Comparison of ENCODE assay signal across 8 cellular contexts in the genomic region with DNA sequence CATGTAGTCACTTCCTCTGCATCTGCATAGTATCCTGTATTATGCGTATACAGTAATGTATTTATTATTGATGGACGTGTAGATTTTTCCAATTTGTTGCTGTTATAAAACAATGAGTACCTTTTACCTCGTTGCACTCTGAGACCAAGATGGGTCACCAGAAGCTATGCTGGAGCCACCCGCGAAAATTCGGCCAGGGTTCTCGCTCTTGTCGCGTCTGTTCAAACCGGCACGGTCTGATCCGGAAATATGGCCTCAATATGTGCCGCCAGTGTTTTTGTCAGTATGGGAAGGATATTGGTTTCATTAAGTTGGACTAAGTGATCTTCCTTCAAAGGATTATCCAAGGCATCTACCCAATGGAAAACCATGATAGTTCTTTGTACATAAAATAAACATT. TPM values are rescaled to one million over a fixed set of nuclear protein-coding genes. Genes with fewer than 3 reads are reported as not detected.
A peak's percentile ranks its signal among the peaks of the same experiment; 100 is the strongest.
DNase-seq lines count a peak whose midpoint lies in the region; ATAC-seq and TF ChIP-seq lines count a peak whose summit lies in the region.

No MANE protein-coding gene starts in this region.

- 13% methylated on average over 13 of the region's 13 CpGs for WGBS in liver
- WGBS in upper lobe of left lung, 2 donors, result 9 to 21% methylated on average over 13 of the region's 13 CpGs

- H3K27ac ChIP-seq in cardiac muscle cell, result no peak overlapping the region
- H3K27ac ChIP-seq in liver (ENCODE audit: low read depth in 1 of 2, low read length in 2 of 2), result no peak overlapping the region
- peak overlapping the region in 1 of 4 donors; percentile 92 for H3K27ac ChIP-seq in upper lobe of left lung

- no peaks in the 10 kb centered on the region for H3K36me3 ChIP-seq in cardiac muscle cell
- peaks cover 0 to 2% (median 0%) of the 10 kb centered on the region in 4 donors for H3K36me3 ChIP-seq in liver (ENCODE audit: control insufficient read depth in 4 of 4, insufficient read depth in 3 of 4, low read depth in 1 of 4, low read length in 3 of 4)
- peaks cover 0 to 22% (median 3%) of the 10 kb centered on the region in 4 donors for H3K36me3 ChIP-seq in upper lobe of left lung

- H3K27me3 ChIP-seq in cardiac muscle cell (no peaks in the 10 kb centered on the region), liver (ENCODE audit: control insufficient read depth in 4 of 4, insufficient read depth in 4 of 4, low read length in 3 of 4) (no peaks in the 10 kb centered on the region), upper lobe of left lung (no peaks in the 10 kb centered on the region)

- H3K9me3 ChIP-seq in cardiac muscle cell (ENCODE audit: low read depth) (no peaks in the 10 kb centered on the region), liver (ENCODE audit: control insufficient read depth in 4 of 4, low read length in 3 of 4) (no peaks in the 10 kb centered on the region), upper lobe of left lung (no peaks in the 10 kb centered on the region)

- H3K4me1 Mint-ChIP-seq in activated naive CD8-positive, alpha-beta T cell (ENCODE audit: low read depth), result peaks cover 69% of the 10 kb centered on the region

- TF ChIP-seq CTCF in cardiac muscle cell (IDR thresholded peaks at IDR 0.05; ENCODE audit: low read depth, low read length), result no peak
- no peak for TF ChIP-seq CTCF in liver (IDR thresholded peaks at IDR 0.05; ENCODE audit: low read depth, low read length, missing input control)
- TF ChIP-seq CTCF in upper lobe of left lung (IDR thresholded peaks at IDR 0.05), result no peak

- H3K9me3 Mint-ChIP-seq in activated naive CD8-positive, alpha-beta T cell (ENCODE audit: low read depth), result no peaks in the 10 kb centered on the region

- no peak for TF ChIP-seq POLR2A in upper lobe of left lung (IDR thresholded peaks at IDR 0.05)

- no peak for TF ChIP-seq EP300 in upper lobe of left lung (IDR thresholded peaks at IDR 0.05)

- peak overlapping the region; percentile 91 for H3K4me3 ChIP-seq in cardiac muscle cell
- peak overlapping the region; percentile 75 to 85 (median 78) for H3K4me3 ChIP-seq in liver (ENCODE audit: low read depth in 1 of 3, low read length in 3 of 3)
- peak overlapping the region; percentile 46 to 81 (median 72) for H3K4me3 ChIP-seq in upper lobe of left lung

- no peak for TF ChIP-seq RAD21 in liver (IDR thresholded peaks at IDR 0.05)

- DNase-seq in cardiac muscle cell (ENCODE audit: low read depth in 1 of 2, low spot score in 1 of 2) (no peak), cardiac septum (ENCODE audit: low spot score) (no peak), upper lobe of left lung (no peak), NCI-H2029 treated with DMSO at 0.1 percent for 48 hours (lab: John Stamatoyannopoulos, UW) (no peak), NCI-H226 (no peak)

- H3K27ac Mint-ChIP-seq in activated naive CD8-positive, alpha-beta T cell, result peak overlapping the region; percentile 97

- H3K4me3 Mint-ChIP-seq in activated naive CD8-positive, alpha-beta T cell, result peak overlapping the region; percentile 94

- H3K4me1 ChIP-seq in cardiac muscle cell (ENCODE audit: low read depth) (peaks cover 8% of the 10 kb centered on the region), liver (ENCODE audit: control insufficient read depth in 4 of 4, insufficient read depth in 4 of 4, low read length in 3 of 4) (peaks cover 12 to 57% (median 42%) of the 10 kb centered on the region in 4 donors), upper lobe of left lung (peaks cover 34 to 55% (median 46%) of the 10 kb centered on the region in 4 donors)

- ATAC-seq in upper lobe of left lung (ENCODE audit: low FRiP score in 2 of 2), result no peak
- ATAC-seq in GM19328 (IDR thresholded peaks at IDR 0.05; ENCODE audit: unreplicated experiment), result no peak

- intact Hi-C loops in cardiac septum (cut with DNase I), result no loop called here

- H3K9ac ChIP-seq in liver (ENCODE audit: low read depth in 1 of 2, low read length in 2 of 2), result peak overlapping the region; percentile 81 to 90

- peaks cover 6% of the 10 kb centered on the region for H3K36me3 Mint-ChIP-seq in activated naive CD8-positive, alpha-beta T cell

- H3K27me3 Mint-ChIP-seq in activated naive CD8-positive, alpha-beta T cell, result no peaks in the 10 kb centered on the region

TF ChIP-seq in liver, 16 proteins besides CTCF, POLR2A, EP300 and RAD21:
- no peak for TF ChIP-seq EGR1 (IDR thresholded peaks at IDR 0.05; ENCODE audit: low read depth in 2 of 2)
- no peak for TF ChIP-seq HNF4G (IDR thresholded peaks at IDR 0.05)
- TF ChIP-seq FOXA2 (IDR thresholded peaks at IDR 0.05), result no peak
- TF ChIP-seq, protein P1, sequence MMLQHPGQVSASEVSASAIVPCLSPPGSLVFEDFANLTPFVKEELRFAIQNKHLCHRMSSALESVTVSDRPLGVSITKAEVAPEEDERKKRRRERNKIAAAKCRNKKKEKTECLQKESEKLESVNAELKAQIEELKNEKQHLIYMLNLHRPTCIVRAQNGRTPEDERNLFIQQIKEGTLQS (IDR thresholded peaks at IDR 0.05), result no peak
- TF ChIP-seq, protein P2, sequence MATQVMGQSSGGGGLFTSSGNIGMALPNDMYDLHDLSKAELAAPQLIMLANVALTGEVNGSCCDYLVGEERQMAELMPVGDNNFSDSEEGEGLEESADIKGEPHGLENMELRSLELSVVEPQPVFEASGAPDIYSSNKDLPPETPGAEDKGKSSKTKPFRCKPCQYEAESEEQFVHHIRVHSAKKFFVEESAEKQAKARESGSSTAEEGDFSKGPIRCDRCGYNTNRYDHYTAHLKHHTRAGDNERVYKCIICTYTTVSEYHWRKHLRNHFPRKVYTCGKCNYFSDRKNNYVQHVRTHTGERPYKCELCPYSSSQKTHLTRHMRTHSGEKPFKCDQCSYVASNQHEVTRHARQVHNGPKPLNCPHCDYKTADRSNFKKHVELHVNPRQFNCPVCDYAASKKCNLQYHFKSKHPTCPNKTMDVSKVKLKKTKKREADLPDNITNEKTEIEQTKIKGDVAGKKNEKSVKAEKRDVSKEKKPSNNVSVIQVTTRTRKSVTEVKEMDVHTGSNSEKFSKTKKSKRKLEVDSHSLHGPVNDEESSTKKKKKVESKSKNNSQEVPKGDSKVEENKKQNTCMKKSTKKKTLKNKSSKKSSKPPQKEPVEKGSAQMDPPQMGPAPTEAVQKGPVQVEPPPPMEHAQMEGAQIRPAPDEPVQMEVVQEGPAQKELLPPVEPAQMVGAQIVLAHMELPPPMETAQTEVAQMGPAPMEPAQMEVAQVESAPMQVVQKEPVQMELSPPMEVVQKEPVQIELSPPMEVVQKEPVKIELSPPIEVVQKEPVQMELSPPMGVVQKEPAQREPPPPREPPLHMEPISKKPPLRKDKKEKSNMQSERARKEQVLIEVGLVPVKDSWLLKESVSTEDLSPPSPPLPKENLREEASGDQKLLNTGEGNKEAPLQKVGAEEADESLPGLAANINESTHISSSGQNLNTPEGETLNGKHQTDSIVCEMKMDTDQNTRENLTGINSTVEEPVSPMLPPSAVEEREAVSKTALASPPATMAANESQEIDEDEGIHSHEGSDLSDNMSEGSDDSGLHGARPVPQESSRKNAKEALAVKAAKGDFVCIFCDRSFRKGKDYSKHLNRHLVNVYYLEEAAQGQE (IDR thresholded peaks at IDR 0.05), result no peak
- no peak for TF ChIP-seq TAF1 (conservative IDR thresholded peaks at IDR 0.05)
- no peak for TF ChIP-seq NR2F2 (IDR thresholded peaks at IDR 0.05)
- TF ChIP-seq, protein P3, sequence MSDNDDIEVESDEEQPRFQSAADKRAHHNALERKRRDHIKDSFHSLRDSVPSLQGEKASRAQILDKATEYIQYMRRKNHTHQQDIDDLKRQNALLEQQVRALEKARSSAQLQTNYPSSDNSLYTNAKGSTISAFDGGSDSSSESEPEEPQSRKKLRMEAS (IDR thresholded peaks at IDR 0.05), result no peak
- no peak for TF ChIP-seq FOXA1 (IDR thresholded peaks at IDR 0.05)
- TF ChIP-seq, protein P4, sequence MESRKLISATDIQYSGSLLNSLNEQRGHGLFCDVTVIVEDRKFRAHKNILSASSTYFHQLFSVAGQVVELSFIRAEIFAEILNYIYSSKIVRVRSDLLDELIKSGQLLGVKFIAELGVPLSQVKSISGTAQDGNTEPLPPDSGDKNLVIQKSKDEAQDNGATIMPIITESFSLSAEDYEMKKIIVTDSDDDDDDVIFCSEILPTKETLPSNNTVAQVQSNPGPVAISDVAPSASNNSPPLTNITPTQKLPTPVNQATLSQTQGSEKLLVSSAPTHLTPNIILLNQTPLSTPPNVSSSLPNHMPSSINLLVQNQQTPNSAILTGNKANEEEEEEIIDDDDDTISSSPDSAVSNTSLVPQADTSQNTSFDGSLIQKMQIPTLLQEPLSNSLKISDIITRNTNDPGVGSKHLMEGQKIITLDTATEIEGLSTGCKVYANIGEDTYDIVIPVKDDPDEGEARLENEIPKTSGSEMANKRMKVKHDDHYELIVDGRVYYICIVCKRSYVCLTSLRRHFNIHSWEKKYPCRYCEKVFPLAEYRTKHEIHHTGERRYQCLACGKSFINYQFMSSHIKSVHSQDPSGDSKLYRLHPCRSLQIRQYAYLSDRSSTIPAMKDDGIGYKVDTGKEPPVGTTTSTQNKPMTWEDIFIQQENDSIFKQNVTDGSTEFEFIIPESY (IDR thresholded peaks at IDR 0.05), result no peak
- no peak for TF ChIP-seq RXRA (IDR thresholded peaks at IDR 0.05)
- TF ChIP-seq JUND (IDR thresholded peaks at IDR 0.05), result no peak
- no peak for TF ChIP-seq YY1 (IDR thresholded peaks at IDR 0.05)
- TF ChIP-seq HNF4A (conservative IDR thresholded peaks at IDR 0.05), result no peak
- TF ChIP-seq GABPA (IDR thresholded peaks at IDR 0.05 in 1 of 2, conservative IDR thresholded peaks at IDR 0.05 in 1 of 2), result no peak
- TF ChIP-seq SP1 (IDR thresholded peaks at IDR 0.05), result no peak

RNA-seq across cellular contexts. Expression of a gene that starts 1.0 kb away (rescaled TPM):
- total RNA-seq in cardiac muscle cell, result 75.6 and 90.6 TPM in 2 replicates
- polyA plus RNA-seq in cardiac muscle cell, result 112 and 156 TPM in 2 replicates
- total RNA-seq in cardiac septum, result 106 TPM
- 100 to 1,000 TPM in 1 of 2 donors, 10 to 100 TPM in 1; 92.2 to 158 TPM for total RNA-seq in liver
- polyA plus RNA-seq in liver, result 100 to 1,000 TPM in 1 of 2 donors, 10 to 100 TPM in 1; 92.6 to 102 TPM
- total RNA-seq in upper lobe of left lung, result 100 to 1,000 TPM in 2 of 6 donors, 10 to 100 TPM in 4; 26.2 to 114 (median 91.8) TPM

RNA-seq across cellular contexts. Expression of a gene that starts 3.9 kb away (rescaled TPM):
- 9.3 and 22.7 TPM in 2 replicates for total RNA-seq in cardiac muscle cell
- polyA plus RNA-seq in cardiac muscle cell, result 36.4 and 53.0 TPM in 2 replicates
- total RNA-seq in cardiac septum, result 17.7 TPM
- 10 to 100 TPM in 1 of 2 donors, 1 to 10 TPM in 1; 7.5 to 11.9 TPM for total RNA-seq in liver
- 10 to 100 TPM; 10.1 to 19.6 TPM for polyA plus RNA-seq in liver
- total RNA-seq in upper lobe of left lung, result 10 to 100 TPM; 13.1 to 30.4 (median 16.6) TPM

RNA-seq across cellular contexts. Expression of a gene that starts 51.2 kb away (rescaled TPM):
- total RNA-seq in cardiac muscle cell (67.4 and 76.4 TPM in 2 replicates), cardiac septum (68.2 TPM), liver (10 to 100 TPM; 43.3 to 51.0 TPM), upper lobe of left lung (10 to 100 TPM; 24.9 to 53.2 (median 41.8) TPM)
- polyA plus RNA-seq in cardiac muscle cell (92.2 and 102 TPM in 2 replicates), liver (10 to 100 TPM; 56.5 to 59.9 TPM)
